ENCODE assay signal across 8 cellular contexts in genomic region chr12:120117961-120118709, GRCh38. TPM values are rescaled to one million over a fixed set of nuclear protein-coding genes. Genes with fewer than 3 reads are reported as not detected.
A peak's percentile ranks its signal among the peaks of the same experiment; 100 is the strongest.
DNase-seq lines count a peak whose midpoint lies in the region; ATAC-seq and TF ChIP-seq lines count a peak whose summit lies in the region.

No MANE protein-coding gene starts in this region.

- H3K4me3 ChIP-seq in upper lobe of left lung = peak overlapping the region in 3 of 4 donors; percentile 73 to 98 (median 81)

- H3K27ac ChIP-seq in upper lobe of left lung = peak overlapping the region in 3 of 4 donors; percentile 42 to 92 (median 92)

- no peak for ATAC-seq in upper lobe of left lung (ENCODE audit: low FRiP score in 2 of 2)
- ATAC-seq in HG02571 (IDR thresholded peaks at IDR 0.05; ENCODE audit: unreplicated experiment) = no peak

- H3K9me3 ChIP-seq in upper lobe of left lung = no peaks in the 10 kb centered on the region

- TF ChIP-seq EP300 in upper lobe of left lung (IDR thresholded peaks at IDR 0.05) = no peak

- no peaks in the 10 kb centered on the region for H3K27me3 ChIP-seq in upper lobe of left lung

- peaks cover 0 to 12% (median 2%) of the 10 kb centered on the region in 4 donors for H3K36me3 ChIP-seq in upper lobe of left lung

- peak; percentile 57 for DNase-seq in AG08396 (ENCODE audit: low spot score)
- DNase-seq in HK-2 (ENCODE audit: unreplicated experiment) = peak; percentile 35
- peak; percentile 72 for DNase-seq in amniotic epithelial cell (ENCODE audit: low read depth)
- peak; percentile 64 for DNase-seq in kidney tubule cell (ENCODE audit: low spot score)
- no peak for DNase-seq in upper lobe of left lung
- DNase-seq in HUDEP-2 (lab: John Stamatoyannopoulos, UW; ENCODE audit: unreplicated experiment in 76 of 76) = no peak
- DNase-seq in effector CD8-positive, alpha-beta T cell (lab: John Stamatoyannopoulos, UW) = no peak

- no peak for TF ChIP-seq CTCF in upper lobe of left lung (IDR thresholded peaks at IDR 0.05)

- H3K4me1 ChIP-seq in upper lobe of left lung = peaks cover 29 to 42% (median 38%) of the 10 kb centered on the region in 4 donors

- 44 to 45% methylated on average over 16 of the region's 16 CpGs for WGBS in upper lobe of left lung, 2 donors

- no peak for TF ChIP-seq POLR2A in upper lobe of left lung (IDR thresholded peaks at IDR 0.05)

RNA-seq across cellular contexts. Expression of gene RAB35, which starts 1.6 kb away (rescaled TPM):
- 10 to 100 TPM; 14.2 to 63.1 (median 23.2) TPM for total RNA-seq in upper lobe of left lung

Comparison
In these comparisons a context has a peak if more than half of its experiments do, and no peak if none do; other contexts are left out.
1. DNase-seq: peak in AG08396 (single experiment), HK-2 (single experiment), amniotic epithelial cell (single experiment) and kidney tubule cell (single experiment); none in upper lobe of left lung (0 of 2), HUDEP-2 (0 of 76) and effector CD8-positive, alpha-beta T cell (single experiment).